Comparison of ENCODE assay signal across 10 cellular contexts in genomic region chr19:29680937-29681336, GRCh38. TPM values are rescaled to one million over a fixed set of nuclear protein-coding genes. Genes with fewer than 3 reads are reported as not detected.
A peak's percentile ranks its signal among the peaks of the same experiment; 100 is the strongest.
DNase-seq lines count a peak whose midpoint lies in the region; ATAC-seq and TF ChIP-seq lines count a peak whose summit lies in the region.
"Had no signal": no experiment of that assay in that cellular context is flagged by ENCODE, and none has a peak within 500 bp of the region (broad histone marks: within the 10 kb centered on the region; RNA-seq: fewer than 3 reads in every experiment).

No MANE protein-coding gene starts in this region.

- no peak overlapping the region for H3K4me2 ChIP-seq in trophoblast cell (ENCODE audit: low read length)

- no peak for ATAC-seq in stimulated activated naive CD8-positive, alpha-beta T cell treated with anti-CD3 and anti-CD28 coated beads, Interleukin-15, Interleukin-2, amounts not matched to agents 100 U/mL and 50 U/mL, for 24 hours
- ATAC-seq in natural killer cell: no peak

- peaks cover 65% of the 10 kb centered on the region for H3K4me1 Mint-ChIP-seq in stimulated activated naive CD8-positive, alpha-beta T cell treated with anti-CD3 and anti-CD28 coated beads, Interleukin-15, Interleukin-2, amounts not matched to agents 100 ng/mL and 50 ng/mL, for 24 hours (ENCODE audit: low read depth)
- peaks cover 42% of the 10 kb centered on the region for H3K4me1 Mint-ChIP-seq in activated naive CD8-positive, alpha-beta T cell treated with anti-CD3 and anti-CD28 coated beads for 36 hours
- peaks cover 62 to 78% of the 10 kb centered on the region in 2 donors for H3K4me1 Mint-ChIP-seq in natural killer cell

- TF ChIP-seq CTCF in natural killer cell (IDR thresholded peaks at IDR 0.05): no peak

- no peak overlapping the region for H3K9ac ChIP-seq in trophoblast cell (ENCODE audit: low read length)

- H2BK120ac ChIP-seq in trophoblast cell (ENCODE audit: insufficient read depth, low read length, poor library complexity): no peak overlapping the region

- no peak overlapping the region for H3K14ac ChIP-seq in trophoblast cell (ENCODE audit: low read length)

- WGBS in trophoblast cell (ENCODE audit: extremely low coverage, insufficient coverage, insufficient read length): no CpG with 5 or more reads among the region's 7 CpGs

- H3K27me3 Mint-ChIP-seq in stimulated activated naive CD8-positive, alpha-beta T cell treated with anti-CD3 and anti-CD28 coated beads, Interleukin-15, Interleukin-2, amounts not matched to agents 100 ng/mL and 50 ng/mL, for 24 hours: no peaks in the 10 kb centered on the region
- no peaks in the 10 kb centered on the region for H3K27me3 Mint-ChIP-seq in activated naive CD8-positive, alpha-beta T cell treated with anti-CD3 and anti-CD28 coated beads for 36 hours
- H3K27me3 Mint-ChIP-seq in natural killer cell (ENCODE audit: low read depth in 2 of 2): no peaks in the 10 kb centered on the region

- H4K91ac ChIP-seq in trophoblast cell (ENCODE audit: low read depth, low read length): no peak overlapping the region

- H3K79me2 ChIP-seq in trophoblast cell (ENCODE audit: control insufficient read depth, insufficient read depth, low read length, poor library complexity): no peaks in the 10 kb centered on the region

- H3K18ac ChIP-seq in trophoblast cell (ENCODE audit: low read length): no peak overlapping the region

- H2AFZ ChIP-seq in trophoblast cell (ENCODE audit: insufficient read depth, low read length, poor library complexity): no peak overlapping the region

- H3K27ac ChIP-seq in trophoblast cell (ENCODE audit: low read depth, low read length): no peak overlapping the region
- H3K27ac ChIP-seq: colonic mucosa had no signal

- no peaks in the 10 kb centered on the region for H3K27me3 ChIP-seq in trophoblast cell (ENCODE audit: insufficient read depth, low read length)
- H3K27me3 ChIP-seq: colonic mucosa had no signal

- H3K4me3 ChIP-seq in trophoblast cell (ENCODE audit: low read depth, low read length): no peak overlapping the region
- H3K4me3 ChIP-seq: colonic mucosa had no signal

- H4K12ac ChIP-seq in trophoblast cell (ENCODE audit: low read depth, low read length): no peak overlapping the region

- H3K4me1 ChIP-seq in trophoblast cell (ENCODE audit: control insufficient read depth in 1 of 2, insufficient read depth in 2 of 2, low read length in 2 of 2): peaks cover 4% of the 10 kb centered on the region in 2 experiments
- H3K4me1 ChIP-seq: colonic mucosa had no signal

- peak overlapping the region; percentile 89 for H3K27ac Mint-ChIP-seq in stimulated activated naive CD8-positive, alpha-beta T cell treated with anti-CD3 and anti-CD28 coated beads, Interleukin-15, Interleukin-2, amounts not matched to agents 100 ng/mL and 50 ng/mL, for 24 hours
- H3K27ac Mint-ChIP-seq in activated naive CD8-positive, alpha-beta T cell treated with anti-CD3 and anti-CD28 coated beads for 36 hours: peak overlapping the region; percentile 88
- H3K27ac Mint-ChIP-seq in natural killer cell: peak overlapping the region; percentile 86 to 98

- H3K9me3 ChIP-seq in trophoblast cell (ENCODE audit: insufficient read depth, low read depth, low read length): no peaks in the 10 kb centered on the region
- H3K9me3 ChIP-seq: colonic mucosa had no signal

- intact Hi-C loops in natural killer cell (cut with micrococcal nuclease): loop anchor here (1.0 to 2.0 kb wide), 3 partner anchors 10 to 58 kb away; no protein-coding TSS in a partner anchor

- H3K36me3 Mint-ChIP-seq in stimulated activated naive CD8-positive, alpha-beta T cell treated with anti-CD3 and anti-CD28 coated beads, Interleukin-15, Interleukin-2, amounts not matched to agents 100 ng/mL and 50 ng/mL, for 24 hours (ENCODE audit: low read depth): peaks cover 8% of the 10 kb centered on the region
- H3K36me3 Mint-ChIP-seq in activated naive CD8-positive, alpha-beta T cell treated with anti-CD3 and anti-CD28 coated beads for 36 hours: peaks cover 8% of the 10 kb centered on the region
- no peaks in the 10 kb centered on the region for H3K36me3 Mint-ChIP-seq in natural killer cell

- no peak overlapping the region for H3K23ac ChIP-seq in trophoblast cell (ENCODE audit: low read length)

- no peaks in the 10 kb centered on the region for H3K9me3 Mint-ChIP-seq in stimulated activated naive CD8-positive, alpha-beta T cell treated with anti-CD3 and anti-CD28 coated beads, Interleukin-15, Interleukin-2, amounts not matched to agents 100 ng/mL and 50 ng/mL, for 24 hours
- H3K9me3 Mint-ChIP-seq in activated naive CD8-positive, alpha-beta T cell treated with anti-CD3 and anti-CD28 coated beads for 36 hours: no peaks in the 10 kb centered on the region
- no peaks in the 10 kb centered on the region for H3K9me3 Mint-ChIP-seq in natural killer cell

- H2BK5ac ChIP-seq in trophoblast cell (ENCODE audit: low read depth, low read length, poor library complexity): no peak overlapping the region

- no peak for DNase-seq in stimulated activated naive CD8-positive, alpha-beta T cell treated with anti-CD3 and anti-CD28 coated beads, Interleukin-15, Interleukin-2, amounts not matched to agents 100 U/mL and 50 U/mL, for 24 hours
- no peak for DNase-seq in activated naive CD8-positive, alpha-beta T cell treated with anti-CD3 and anti-CD28 coated beads for 36 hours
- DNase-seq in natural killer cell: no peak
- DNase-seq in NAMALWA (ENCODE audit: low spot score): no peak
- DNase-seq in activated gamma-delta T cell treated with Interleukin-2 at 50 U/mL for 16 hours: no peak
- DNase-seq in GM19238 (ENCODE audit: insufficient read length, low spot score): no peak
- no peak for DNase-seq in trophoblast cell
- DNase-seq: NCI-H1048 had no signal

- H2AK5ac ChIP-seq in trophoblast cell (ENCODE audit: low read length): no peak overlapping the region

- H3K4me3 Mint-ChIP-seq in stimulated activated naive CD8-positive, alpha-beta T cell treated with anti-CD3 and anti-CD28 coated beads, Interleukin-15, Interleukin-2, amounts not matched to agents 100 ng/mL and 50 ng/mL, for 24 hours: peak overlapping the region; percentile 63
- H3K4me3 Mint-ChIP-seq in activated naive CD8-positive, alpha-beta T cell treated with anti-CD3 and anti-CD28 coated beads for 36 hours: peak overlapping the region; percentile 63
- peak overlapping the region; percentile 87 for H3K4me3 Mint-ChIP-seq in natural killer cell

- H3K36me3 ChIP-seq in trophoblast cell (ENCODE audit: control insufficient read depth in 1 of 2, insufficient read depth in 2 of 2, low read length in 2 of 2): peaks cover 7 to 9% of the 10 kb centered on the region in 2 experiments
- H3K36me3 ChIP-seq: colonic mucosa had no signal

- no peak overlapping the region for H4K8ac ChIP-seq in trophoblast cell (ENCODE audit: low read depth, low read length)

- H3K4ac ChIP-seq in trophoblast cell (ENCODE audit: low read depth, low read length): no peak overlapping the region

- H3K79me1 ChIP-seq in trophoblast cell (ENCODE audit: low read length): no peaks in the 10 kb centered on the region

- H2BK12ac ChIP-seq in trophoblast cell (ENCODE audit: low read length): no peak overlapping the region

RNA-seq across cellular contexts. Expression of gene PLEKHF1, which starts 15.7 kb away (rescaled TPM):
- 10 to 100 TPM; 21.7 to 22.2 TPM for total RNA-seq in activated naive CD8-positive, alpha-beta T cell treated with anti-CD3 and anti-CD28 coated beads for 36 hours
- 10 to 100 TPM; 53.0 to 81.8 (median 53.8) TPM for total RNA-seq in natural killer cell
- polyA plus RNA-seq in trophoblast cell (2013): 37.2 and 41.2 TPM in 2 replicates

RNA-seq across cellular contexts. Expression of gene C19orf12, which starts 34.1 kb away (rescaled TPM):
- 10 to 100 TPM; 30.9 to 32.3 TPM for total RNA-seq in activated naive CD8-positive, alpha-beta T cell treated with anti-CD3 and anti-CD28 coated beads for 36 hours
- total RNA-seq in natural killer cell: 10 to 100 TPM; 33.1 to 52.6 (median 47.5) TPM
- polyA plus RNA-seq in trophoblast cell (2013): 17.9 and 18.2 TPM in 2 replicates
